ENCODE assay signal across 20 cellular contexts in genomic region chr19:24000656-24001055, GRCh38.
"Had no signal": no experiment of that assay in that cellular context is flagged by ENCODE, and none has a peak within 500 bp of the region (broad histone marks: within the 10 kb centered on the region; RNA-seq: fewer than 3 reads in every experiment).

No MANE protein-coding gene starts in this region.

- H3K4me3 ChIP-seq: esophagus squamous epithelium, neural progenitor cell, ovary, psoas muscle, tibial artery, uterus had no signal

- H3K4me1 ChIP-seq: esophagus squamous epithelium, neural progenitor cell, psoas muscle, tibial artery, uterus had no signal

- H3K9ac ChIP-seq: neural progenitor cell had no signal

- ATAC-seq: activated T-cell treated with anti-CD3 and anti-CD28 coated beads, Interleukin-2, amount 50 U/mL, for 72 hours; left ventricle myocardium superior; naive thymus-derived CD4-positive, alpha-beta T cell; psoas muscle; right cardiac atrium had no signal

- H3K27ac ChIP-seq: esophagus squamous epithelium, neural progenitor cell, ovary, psoas muscle, tibial artery, uterus had no signal

- H3K4me2 ChIP-seq: neural progenitor cell had no signal

- FAIRE-seq: astrocyte, endothelial cell of umbilical vein, TTC549 had no signal

- DNase-seq: activated CD4-positive, alpha-beta T cell treated with anti-CD3 and anti-CD28 coated beads, Interleukin-2, amount 50 U/mL, for 4 hours; activated effector memory CD4-positive, alpha-beta T cell treated with anti-CD3 and anti-CD28 coated beads, Interleukin-2, amount 50 U/mL, for 16 hours; activated T-cell treated with anti-CD3 and anti-CD28 coated beads, Interleukin-2, amount 50 U/mL, for 72 hours; effector CD8-positive, alpha-beta T cell; esophagus squamous epithelium; immature natural killer cell; left ventricle myocardium superior; mesenchymal stem cell; naive thymus-derived CD4-positive, alpha-beta T cell; ovary; psoas muscle; right cardiac atrium; stimulated activated CD4-positive, alpha-beta T cell treated with anti-CD3 and anti-CD28 coated beads, Interleukin-2, amount 100 ng/mL, for 24 hours; stimulated activated naive CD4-positive, alpha-beta T cell treated with Interleukin-2 at 50 U/mL for 16 hours; tibial artery; uterus had no signal

- H2AFZ ChIP-seq: neural progenitor cell had no signal

- H3K9me3 ChIP-seq: ovary, uterus had no signal

- H3K27me3 ChIP-seq: esophagus squamous epithelium, neural progenitor cell, ovary, tibial artery, uterus had no signal

- H3K36me3 ChIP-seq: esophagus squamous epithelium, neural progenitor cell, ovary, tibial artery, uterus had no signal
